Comparison of ENCODE assay signal across 1 cellular context in genomic region chr12:47636908-47637780, GRCh38.
TF ChIP-seq lines count a peak whose summit lies in the region.

No MANE protein-coding gene starts in this region.

TF ChIP-seq in K562, 482 proteins besides CTCF, POLR2A, EP300 and RAD21 (continued from another document):
- TF ChIP-seq TRIM25 (IDR thresholded peaks at IDR 0.05; ENCODE audit: borderline replicate concordance) (no peak), ZSCAN29 (IDR thresholded peaks at IDR 0.05) (no peak), SRSF9 (IDR thresholded peaks at IDR 0.05; ENCODE audit: borderline replicate concordance, low read depth, low read length) (no peak), DACH1 (IDR thresholded peaks at IDR 0.05; ENCODE audit: partially characterized antibody) (peak; percentile 63), NFE2 (IDR thresholded peaks at IDR 0.05; ENCODE audit: low read depth) (peak; percentile 68), ZNF316 (IDR thresholded peaks at IDR 0.05) (peak; percentile 82), EP400 (IDR thresholded peaks at IDR 0.05) (no peak)
